ENCODE assay signal across 17 cellular contexts in the genomic region with DNA sequence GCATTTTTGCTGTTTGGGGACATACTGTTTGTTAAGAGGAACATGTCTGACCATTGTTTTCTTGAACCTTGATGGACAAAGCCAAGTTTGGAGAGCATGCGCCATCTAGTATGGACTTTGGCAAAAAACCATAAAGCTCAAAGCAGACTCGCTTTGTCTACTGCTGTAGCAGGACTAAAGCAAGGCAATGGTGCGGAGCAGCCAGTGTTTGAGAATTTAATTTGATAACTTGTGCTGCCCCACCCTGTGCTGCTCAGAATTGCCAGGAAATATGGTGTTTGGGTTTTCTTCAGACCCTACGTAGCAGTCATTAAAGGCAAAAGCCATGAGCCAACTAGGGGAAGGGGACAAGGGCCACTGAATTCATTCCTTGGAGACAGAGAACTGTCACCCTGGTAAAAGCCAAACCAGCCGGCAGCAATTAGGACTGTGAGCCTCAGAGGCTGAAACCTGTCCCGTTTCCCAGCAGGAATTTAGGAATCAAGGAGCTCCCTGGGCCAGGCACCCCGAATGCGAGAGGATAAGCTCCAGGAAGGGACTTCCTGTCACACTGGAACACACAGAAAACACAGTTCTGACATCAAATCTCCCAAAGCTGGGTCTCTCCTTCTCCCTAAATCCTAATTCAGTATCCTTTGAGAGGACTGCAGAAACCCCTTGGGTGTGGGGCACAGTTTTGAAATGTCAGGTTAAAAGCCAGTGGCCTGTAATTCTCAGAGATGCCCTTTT. TPM values are rescaled to one million over a fixed set of nuclear protein-coding genes. Genes with fewer than 3 reads are reported as not detected.
DNase-seq lines count a peak whose midpoint lies in the region; ATAC-seq and TF ChIP-seq lines count a peak whose summit lies in the region.
"Had no signal": no experiment of that assay in that cellular context is flagged by ENCODE, and none has a peak within 500 bp of the region (broad histone marks: within the 10 kb centered on the region; RNA-seq: fewer than 3 reads in every experiment).

No MANE protein-coding gene starts in this region.

- H3K27me3 ChIP-seq in WERI-Rb-1 (ENCODE audit: insufficient read depth, low read depth, severe bottlenecking) (no peaks in the 10 kb centered on the region), neuronal stem cell (ENCODE audit: control insufficient read depth in 3 of 3, insufficient read depth in 3 of 3, low read depth in 1 of 3, low read length in 3 of 3) (peaks cover 0 to 2% (median 0%) of the 10 kb centered on the region in 3 experiments), transverse colon (no peaks in the 10 kb centered on the region)
- H3K27me3 ChIP-seq: cardiac muscle cell, Peyer's patch had no signal

- H3K18ac ChIP-seq in neuronal stem cell (ENCODE audit: low read length), result no peak overlapping the region

- no peak overlapping the region for H3K4ac ChIP-seq in neuronal stem cell (ENCODE audit: low read length)

- H2BK15ac ChIP-seq in neuronal stem cell (ENCODE audit: low read length), result no peak overlapping the region

- WGBS in neuronal stem cell (ENCODE audit: extremely low coverage in 2 of 2, insufficient read length in 2 of 2, insufficient replicate concordance in 1 of 2), 2 donors, result no CpG with 5 or more reads among the region's 8 CpGs
- 40 to 45% methylated on average over 1 to 8 of the region's 8 CpGs for WGBS in transverse colon (ENCODE audit: low coverage in 1 of 2), 2 donors

- intact Hi-C loops in transverse colon (cut with DNase I; ENCODE audit: low total_unique reads), result no loop called here

- no peak overlapping the region for H2BK120ac ChIP-seq in neuronal stem cell (ENCODE audit: low read depth, low read length)

- no peak overlapping the region for H2BK12ac ChIP-seq in neuronal stem cell (ENCODE audit: low read length)

- H3K9me3 ChIP-seq in WERI-Rb-1 (ENCODE audit: severe bottlenecking) (no peaks in the 10 kb centered on the region), neuronal stem cell (replicated peaks in 1 of 2; ENCODE audit: control insufficient read depth in 2 of 2, insufficient read depth in 1 of 2, low read depth in 1 of 2, low read length in 2 of 2) (no peaks in the 10 kb centered on the region), transverse colon (no peaks in the 10 kb centered on the region)
- H3K9me3 ChIP-seq: Peyer's patch had no signal

- no peaks in the 10 kb centered on the region for H3K36me3 Mint-ChIP-seq in glutamatergic neuron (ENCODE audit: unreplicated experiment)
- H3K36me3 Mint-ChIP-seq: activated CD8-positive, alpha-beta memory T cell treated with anti-CD3 and anti-CD28 coated beads, Interleukin-2, amount 10 ng/mL, durations not matched to agents 7 days and 5 days had no signal

- H4K8ac ChIP-seq in neuronal stem cell (ENCODE audit: low read depth, low read length), result no peak overlapping the region

- H3K36me3 ChIP-seq in WERI-Rb-1 (peaks cover 3% of the 10 kb centered on the region), neuronal stem cell (replicated peaks in 1 of 2; ENCODE audit: control insufficient read depth in 2 of 2, insufficient read depth in 2 of 2, low read length in 2 of 2) (peaks cover 11 to 51% of the 10 kb centered on the region in 2 donors), transverse colon (peaks cover 0 to 19% (median 4%) of the 10 kb centered on the region in 4 donors)

- in situ Hi-C loops in transverse colon (cut with MboI; ENCODE audit: low pct_ligation_motif_present in 1 of 4, low pct_unique_long_range_greater_than_20kb in 1 of 4, low sequenced_read_pairs in 3 of 4), result no loop called here

- no peak overlapping the region for H3K4me2 ChIP-seq in neuronal stem cell (ENCODE audit: insufficient read depth, low read length, poor library complexity, severe bottlenecking)

- peaks cover 25% of the 10 kb centered on the region for H3K4me1 Mint-ChIP-seq in glutamatergic neuron (ENCODE audit: low read depth, unreplicated experiment)
- H3K4me1 Mint-ChIP-seq: activated CD8-positive, alpha-beta memory T cell treated with anti-CD3 and anti-CD28 coated beads, Interleukin-2, amount 10 ng/mL, durations not matched to agents 7 days and 5 days had no signal

- no peak for DNase-seq in WERI-Rb-1
- DNase-seq in glutamatergic neuron, result no peak
- DNase-seq in neuronal stem cell (ENCODE audit: low spot score), result no peak
- peak; percentile 42 for DNase-seq in transverse colon
- no peak for DNase-seq in CD1c-positive myeloid dendritic cell (ENCODE audit: extremely low spot score)
- no peak for DNase-seq in glomerular visceral epithelial cell (ENCODE audit: extremely low spot score)
- DNase-seq: activated CD8-positive, alpha-beta memory T cell treated with anti-CD3 and anti-CD28 coated beads, Interleukin-2, amount 10 ng/mL, durations not matched to agents 7 days and 5 days; activated naive CD4-positive, alpha-beta T cell; IMR-90; NCI-H1092; nucleus accumbens; Peyer's patch had no signal

- no peak overlapping the region for H3K23ac ChIP-seq in neuronal stem cell (ENCODE audit: low read depth, low read length, poor library complexity)

- H3K4me1 ChIP-seq in neuronal stem cell (ENCODE audit: control insufficient read depth in 2 of 2, insufficient read depth in 1 of 2, low read depth in 1 of 2, low read length in 2 of 2) (no peaks in the 10 kb centered on the region), transverse colon (peaks cover 17 to 34% (median 24%) of the 10 kb centered on the region in 4 donors)

- no peak overlapping the region for H2AFZ ChIP-seq in neuronal stem cell (ENCODE audit: low read length)

- TF ChIP-seq EP300 in transverse colon (IDR thresholded peaks at IDR 0.05; ENCODE audit: low read depth), result no peak

- TF ChIP-seq POLR2A in transverse colon (IDR thresholded peaks at IDR 0.05), result no peak

- H3K9me3 Mint-ChIP-seq in glutamatergic neuron (ENCODE audit: unreplicated experiment), result peaks cover 8% of the 10 kb centered on the region
- H3K9me3 Mint-ChIP-seq: T-helper 1 cell treated with Interleukin-12 subunit alpha and Interleukin-12 subunit beta and Interleukin-4 antibody, amounts not matched to agents 30 μg/mL and 1 μg/mL, for 36 hours had no signal

- H3K14ac ChIP-seq in neuronal stem cell (ENCODE audit: low read length), result no peak overlapping the region

- no peak for TF ChIP-seq CTCF in WERI-Rb-1 (IDR thresholded peaks at IDR 0.05; ENCODE audit: low read depth, low read length)
- no peak for TF ChIP-seq CTCF in glutamatergic neuron (IDR thresholded peaks at IDR 0.05; ENCODE audit: partially characterized antibody, unreplicated experiment)
- TF ChIP-seq CTCF in transverse colon (IDR thresholded peaks at IDR 0.05), result no peak

- no peak overlapping the region for H3K4me3 Mint-ChIP-seq in glutamatergic neuron (ENCODE audit: unreplicated experiment)
- H3K4me3 Mint-ChIP-seq: activated CD8-positive, alpha-beta memory T cell treated with anti-CD3 and anti-CD28 coated beads, Interleukin-2, amount 10 ng/mL, durations not matched to agents 7 days and 5 days; T-helper 1 cell treated with Interleukin-12 subunit alpha and Interleukin-12 subunit beta and Interleukin-4 antibody, amounts not matched to agents 30 μg/mL and 1 μg/mL, for 36 hours had no signal

- ATAC-seq in GM18868 (IDR thresholded peaks at IDR 0.05; ENCODE audit: unreplicated experiment), result no peak
- ATAC-seq: activated CD8-positive, alpha-beta memory T cell treated with anti-CD3 and anti-CD28 coated beads, Interleukin-2, amount 10 ng/mL, durations not matched to agents 7 days and 5 days had no signal

- peak overlapping the region; percentile 54 for H2BK5ac ChIP-seq in neuronal stem cell (ENCODE audit: low read length)

- H3K79me1 ChIP-seq in neuronal stem cell (ENCODE audit: low read depth, low read length), result no peaks in the 10 kb centered on the region

- peaks cover 10% of the 10 kb centered on the region for H3K27me3 Mint-ChIP-seq in glutamatergic neuron (ENCODE audit: unreplicated experiment)
- H3K27me3 Mint-ChIP-seq: activated CD8-positive, alpha-beta memory T cell treated with anti-CD3 and anti-CD28 coated beads, Interleukin-2, amount 10 ng/mL, durations not matched to agents 7 days and 5 days had no signal

- no peak overlapping the region for H3K9ac ChIP-seq in neuronal stem cell (ENCODE audit: low read depth, low read length, poor library complexity)

- no peak overlapping the region for H2AK5ac ChIP-seq in neuronal stem cell (ENCODE audit: low read depth, low read length)

- H3K4me3 ChIP-seq in WERI-Rb-1 (ENCODE audit: low read depth, low read length), result no peak overlapping the region
- H3K4me3 ChIP-seq in neuronal stem cell (ENCODE audit: low read length in 2 of 2), result no peak overlapping the region
- H3K4me3 ChIP-seq in transverse colon, result no peak overlapping the region
- H3K4me3 ChIP-seq: cardiac muscle cell, Peyer's patch had no signal

- H3K27ac Mint-ChIP-seq in glutamatergic neuron (ENCODE audit: unreplicated experiment), result peak overlapping the region; percentile 88
- H3K27ac Mint-ChIP-seq: activated CD8-positive, alpha-beta memory T cell treated with anti-CD3 and anti-CD28 coated beads, Interleukin-2, amount 10 ng/mL, durations not matched to agents 7 days and 5 days; T-helper 1 cell treated with Interleukin-12 subunit alpha and Interleukin-12 subunit beta and Interleukin-4 antibody, amounts not matched to agents 30 μg/mL and 1 μg/mL, for 36 hours had no signal

- peak overlapping the region; percentile 10; the same call in 1 of the 2 replicates for H3K27ac ChIP-seq in WERI-Rb-1
- H3K27ac ChIP-seq in neuronal stem cell (replicated peaks; ENCODE audit: low read length), result no peak overlapping the region
- H3K27ac ChIP-seq in transverse colon, result peak overlapping the region; percentile 37 to 70 (median 62)
- H3K27ac ChIP-seq: C4-2B, cardiac muscle cell, epithelial cell of prostate had no signal

- H4K91ac ChIP-seq in neuronal stem cell (ENCODE audit: low read depth, low read length, poor library complexity), result no peak overlapping the region

RNA-seq across cellular contexts. Expression of gene AVIL, which starts 1.1 kb away (rescaled TPM):
- total RNA-seq in glutamatergic neuron (ENCODE audit: unreplicated experiment) (4.8 TPM), transverse colon (10 to 100 TPM in 2 of 4 donors, 1 to 10 TPM in 2; 3.0 to 21.1 (median 9.1) TPM)
- 0.15 TPM for polyA plus RNA-seq in neuronal stem cell (2013, experiment 1 of 2)
- 0.17 TPM for polyA plus RNA-seq in neuronal stem cell (2013, experiment 2 of 2)

RNA-seq across cellular contexts. Expression of gene CTDSP2, which starts 29.1 kb away (rescaled TPM):
- total RNA-seq in glutamatergic neuron (ENCODE audit: unreplicated experiment) (127 TPM), transverse colon (100 to 1,000 TPM; 174 to 268 (median 231) TPM)
- polyA plus RNA-seq in neuronal stem cell (2013, experiment 1 of 2), result 72.5 TPM
- polyA plus RNA-seq in neuronal stem cell (2013, experiment 2 of 2), result 71.9 TPM

RNA-seq across cellular contexts. Expression of gene TSFM, which starts 34.8 kb away (rescaled TPM):
- total RNA-seq in glutamatergic neuron (ENCODE audit: unreplicated experiment) (35.7 TPM), transverse colon (10 to 100 TPM in 3 of 4 donors, 1 to 10 TPM in 1; 1.4 to 23.2 (median 18.9) TPM)
- polyA plus RNA-seq in neuronal stem cell (2013, experiment 1 of 2), result 22.3 TPM
- polyA plus RNA-seq in neuronal stem cell (2013, experiment 2 of 2), result 23.3 TPM

RNA-seq across cellular contexts. Expression of gene EEF1AKMT3, which starts 45.0 kb away (rescaled TPM):
- total RNA-seq in glutamatergic neuron (ENCODE audit: unreplicated experiment) (3.3 TPM), transverse colon (1 to 10 TPM; 1.9 to 6.7 (median 4.3) TPM)
- 2.7 TPM for polyA plus RNA-seq in neuronal stem cell (2013, experiment 1 of 2)
- polyA plus RNA-seq in neuronal stem cell (2013, experiment 2 of 2), result 3.2 TPM

RNA-seq across cellular contexts. Expression of gene METTL1, which starts 45.5 kb away (rescaled TPM):
- total RNA-seq in glutamatergic neuron (ENCODE audit: unreplicated experiment) (9.1 TPM), transverse colon (1 to 10 TPM; 4.1 to 7.1 (median 4.5) TPM)
- polyA plus RNA-seq in neuronal stem cell (2013, experiment 1 of 2), result 9.5 TPM
- 10.2 TPM for polyA plus RNA-seq in neuronal stem cell (2013, experiment 2 of 2)
